Comparison of ENCODE assay signal across 1 cellular context in genomic region chr6:7445076-7445475, GRCh38.
TF ChIP-seq lines count a peak whose summit lies in the region.

No MANE protein-coding gene starts in this region.

TF ChIP-seq in H1, 55 proteins besides CTCF, POLR2A, EP300 and RAD21:
- TF ChIP-seq RBBP5 (IDR thresholded peaks at IDR 0.05; ENCODE audit: borderline replicate concordance, low read depth, low read length) (no peak), YY1 (IDR thresholded peaks at IDR 0.05; ENCODE audit: low read depth, low read length) (no peak), RNF2 (IDR thresholded peaks at IDR 0.05; ENCODE audit: borderline replicate concordance, low read depth, low read length, missing control alignments, poor library complexity, severe bottlenecking) (no peak), SIRT6 (IDR thresholded peaks at IDR 0.05; ENCODE audit: low read length) (no peak), HDAC6 (IDR thresholded peaks at IDR 0.05; ENCODE audit: low read depth, low read length) (no peak), CTBP2 (IDR thresholded peaks at IDR 0.05; ENCODE audit: borderline replicate concordance, insufficient read depth, insufficient read length, low read length) (no peak), GABPA (IDR thresholded peaks at IDR 0.05; ENCODE audit: borderline replicate concordance, insufficient read depth, low read length) (no peak), SUZ12 (IDR thresholded peaks at IDR 0.05; ENCODE audit: low read length) (no peak), EGR1 (IDR thresholded peaks at IDR 0.05; ENCODE audit: borderline replicate concordance, low read depth, low read length) (no peak), SRF (IDR thresholded peaks at IDR 0.05; ENCODE audit: low read depth, low read length) (no peak), CEBPB (IDR thresholded peaks at IDR 0.05; ENCODE audit: low read depth, low read length) (no peak), RFX5 (IDR thresholded peaks at IDR 0.05; ENCODE audit: borderline replicate concordance, low read depth, low read length) (no peak), NANOG (IDR thresholded peaks at IDR 0.05; ENCODE audit: insufficient read depth, low read depth, low read length, poor library complexity, severe bottlenecking) (no peak), BACH1 (IDR thresholded peaks at IDR 0.05; ENCODE audit: low read length) (no peak), CBX8 (IDR thresholded peaks at IDR 0.05; ENCODE audit: borderline replicate concordance, low read depth, low read length) (no peak), POU5F1 (IDR thresholded peaks at IDR 0.05; ENCODE audit: low read depth, low read length) (no peak), NRF1 (IDR thresholded peaks at IDR 0.05; ENCODE audit: low read depth, low read length) (no peak), KDM4A (IDR thresholded peaks at IDR 0.05; ENCODE audit: low read depth, low read length, severe bottlenecking) (no peak), GTF2F1 (IDR thresholded peaks at IDR 0.05; ENCODE audit: borderline replicate concordance, low read depth, low read length) (no peak), SIX5 (IDR thresholded peaks at IDR 0.05; ENCODE audit: low read depth, low read length) (no peak)
TF ChIP-seq in H1: peak in this region for 0.
